ENCODE assay signal across 10 cellular contexts in the genomic region with DNA sequence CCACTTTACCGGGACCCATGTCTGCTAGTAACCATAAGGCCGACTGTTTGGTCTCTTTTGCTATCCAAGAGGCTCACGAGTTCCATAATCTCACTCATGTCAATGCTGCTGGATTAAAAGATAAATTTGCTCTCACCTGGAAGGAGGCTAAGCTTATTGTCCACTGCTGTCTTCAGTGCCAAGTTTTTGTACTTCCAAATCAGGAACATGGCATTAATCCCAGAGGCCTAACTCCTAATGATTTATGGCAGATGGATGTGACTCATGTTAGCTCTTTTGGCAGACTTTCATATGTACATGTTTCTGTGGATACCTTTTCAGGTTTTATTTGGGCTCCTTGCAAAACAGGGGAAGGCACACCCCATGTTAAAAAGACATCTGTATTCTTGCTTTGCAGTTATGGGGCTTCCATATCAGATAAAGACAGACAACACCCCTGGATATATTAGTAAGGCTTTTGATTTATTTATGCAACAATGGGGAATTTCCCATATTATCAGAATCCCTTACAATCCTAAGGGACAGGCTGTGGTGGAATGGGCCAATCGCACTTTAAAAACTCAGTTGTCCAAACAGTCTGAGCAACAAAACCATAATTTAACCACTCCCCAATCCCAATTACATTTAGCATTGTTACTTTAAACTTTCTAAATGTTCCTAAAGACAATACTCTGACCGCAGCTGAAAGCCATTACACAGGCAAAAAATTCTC.
A peak's percentile ranks its signal among the peaks of the same experiment; 100 is the strongest.
DNase-seq lines count a peak whose midpoint lies in the region; ATAC-seq, FAIRE-seq and TF ChIP-seq lines count a peak whose summit lies in the region.
"Had no signal": no experiment of that assay in that cellular context is flagged by ENCODE, and none has a peak within 500 bp of the region (broad histone marks: within the 10 kb centered on the region; RNA-seq: fewer than 3 reads in every experiment).

No MANE protein-coding gene starts in this region.

- CTCF ChIA-PET in CD4-positive, alpha-beta memory T cell (lab: Charles Lee; ENCODE audit: partially characterized antibody) = no interaction called here

- peaks cover 1 to 8% of the 10 kb centered on the region in 2 donors for H3K27me3 Mint-ChIP-seq in CD4-positive, alpha-beta memory T cell

- 19 to 24% methylated on average over 5 of the region's 5 CpGs for whole genome bisulfite sequencing in pancreas, 2 donors

- no peak overlapping the region for H3K4me3 ChIP-seq in pancreas
- H3K4me3 ChIP-seq in SJCRH30 = no peak overlapping the region
- no peak overlapping the region for H3K4me3 ChIP-seq in CD4-positive, alpha-beta memory T cell (ENCODE audit: low read length in 2 of 2)

- H3K36me3 ChIP-seq in pancreas = no peaks in the 10 kb centered on the region
- H3K36me3 ChIP-seq in SJCRH30 = no peaks in the 10 kb centered on the region
- no peaks in the 10 kb centered on the region for H3K36me3 ChIP-seq in CD4-positive, alpha-beta memory T cell (ENCODE audit: insufficient read depth, low read length)

- DNase-seq in GM04504 (ENCODE audit: low read depth) (peak; percentile 21), NCI-H446 (lab: John Stamatoyannopoulos, UW) (peak; percentile 51 to 84), cerebellum (ENCODE audit: low spot score) (peak; percentile 60), pancreas (peak in 3 of 6 donors; percentile 32 to 70 (median 63)), SJCRH30 (no peak), HPDE6-E6E7 (ENCODE audit: extremely low spot score) (no peak), NCI-H1048 (lab: John Stamatoyannopoulos, UW) (no peak)
- DNase-seq in CD4-positive, alpha-beta memory T cell = no peak

- POLR2A ChIA-PET in CD4-positive, alpha-beta memory T cell (lab: Charles Lee; ENCODE audit: partially characterized antibody) = no interaction called here

- peak; percentile 22 to 69 (median 33) for ATAC-seq in pancreas

- no peak overlapping the region for H3K4me3 Mint-ChIP-seq in CD4-positive, alpha-beta memory T cell
- H3K4me3 Mint-ChIP-seq: central memory CD8-positive, alpha-beta T cell; neural crest cell had no signal

- FAIRE-seq in pancreas (lab: Jason Lieb, UNC) = no peak

- TF ChIP-seq CTCF in pancreas (IDR thresholded peaks at IDR 0.05) = no peak

- peak overlapping the region in 2 of 4 donors; percentile 22 to 26 for H3K27ac ChIP-seq in pancreas
- H3K27ac ChIP-seq in SJCRH30 = no peak overlapping the region
- H3K27ac ChIP-seq in CD4-positive, alpha-beta memory T cell (ENCODE audit: low read depth, low read length) = no peak overlapping the region

- intact Hi-C loops in pancreas (cut with DNase I) = no loop called here
- intact Hi-C loops in CD4-positive, alpha-beta memory T cell (cut with micrococcal nuclease) = no loop called here

- H3K36me3 Mint-ChIP-seq in CD4-positive, alpha-beta memory T cell = peaks cover 3 to 9% of the 10 kb centered on the region in 2 donors

- H3K27me3 ChIP-seq in pancreas (no peaks in the 10 kb centered on the region), SJCRH30 (no peaks in the 10 kb centered on the region)
- no peaks in the 10 kb centered on the region for H3K27me3 ChIP-seq in CD4-positive, alpha-beta memory T cell (ENCODE audit: insufficient read depth, low read length)

- no peaks in the 10 kb centered on the region for H3K9me3 ChIP-seq in pancreas
- no peaks in the 10 kb centered on the region for H3K9me3 ChIP-seq in SJCRH30 (replicated peaks)
- peaks cover 0 to 4% of the 10 kb centered on the region in 2 donors for H3K9me3 ChIP-seq in CD4-positive, alpha-beta memory T cell (ENCODE audit: control insufficient read depth in 1 of 2, low read length in 2 of 2)

- H3K27ac Mint-ChIP-seq in CD4-positive, alpha-beta memory T cell = no peak overlapping the region

- H3K9me3 Mint-ChIP-seq in CD4-positive, alpha-beta memory T cell = peaks cover 2 to 46% (median 40%) of the 10 kb centered on the region in 8 donors

- H3K4me1 ChIP-seq in pancreas = peaks cover 7 to 15% (median 7%) of the 10 kb centered on the region in 3 donors
- H3K4me1 ChIP-seq in SJCRH30 = no peaks in the 10 kb centered on the region
- no peaks in the 10 kb centered on the region for H3K4me1 ChIP-seq in CD4-positive, alpha-beta memory T cell (ENCODE audit: insufficient read depth, low read length)

- H3K4me1 Mint-ChIP-seq in CD4-positive, alpha-beta memory T cell = no peaks in the 10 kb centered on the region
- H3K4me1 Mint-ChIP-seq: central memory CD8-positive, alpha-beta T cell; neural crest cell had no signal

Comparison
In these comparisons a context has a peak if more than half of its experiments do, and no peak if none do; other contexts are left out.
1. DNase-seq: peak in GM04504 (single experiment), NCI-H446 (2 of 2) and cerebellum (single experiment); none in SJCRH30 (0 of 2), HPDE6-E6E7 (single experiment), NCI-H1048 (single experiment) and CD4-positive, alpha-beta memory T cell (0 of 5).